In genomic region chr12:47834199-47835016, GRCh38 we compare ENCODE assay signal across 16 cellular contexts. TPM values are rescaled to one million over a fixed set of nuclear protein-coding genes. Genes with fewer than 3 reads are reported as not detected.
DNase-seq lines count a peak whose midpoint lies in the region; ATAC-seq, FAIRE-seq and TF ChIP-seq lines count a peak whose summit lies in the region.
"Had no signal": no experiment of that assay in that cellular context is flagged by ENCODE, and none has a peak within 500 bp of the region (broad histone marks: within the 10 kb centered on the region; RNA-seq: fewer than 3 reads in every experiment).

No MANE protein-coding gene starts in this region.

- ATAC-seq in activated CD8-positive, alpha-beta memory T cell treated with anti-CD3 and anti-CD28 coated beads, Interleukin-2, amount 10 ng/mL, durations not matched to agents 7 days and 5 days = no peak
- ATAC-seq in Panc1 (no peak), GM19351 (IDR thresholded peaks at IDR 0.05; ENCODE audit: unreplicated experiment) (no peak)
- ATAC-seq in stimulated activated effector memory CD8-positive, alpha-beta T cell treated with anti-CD3 and anti-CD28 coated beads, Interleukin-12 subunit alpha, Interleukin-12 subunit beta, amount 100 ng/mL, for 72 hours = peak; percentile 3
- ATAC-seq: lower lobe of right lung had no signal

- 47 to 58% (median 50%) methylated on average over 8 to 9 of the region's 9 CpGs for WGBS in adrenal gland, 4 donors

- intact Hi-C loops in Panc1 (cut with micrococcal nuclease; ENCODE audit: unreplicated experiment) = loop anchor here (5.0 to 10.0 kb wide), 3 partner anchors 52 to 182 kb away; no protein-coding TSS in a partner anchor
- intact Hi-C loops in adrenal gland (cut with DNase I) = loop anchor here (5.0 kb wide), 3 partner anchors 32 to 117 kb away; no protein-coding TSS in a partner anchor

- H3K36me3 Mint-ChIP-seq in activated CD8-positive, alpha-beta memory T cell treated with anti-CD3 and anti-CD28 coated beads, Interleukin-2, amount 10 ng/mL, durations not matched to agents 7 days and 5 days = no peaks in the 10 kb centered on the region
- H3K36me3 Mint-ChIP-seq in stimulated activated effector memory CD8-positive, alpha-beta T cell treated with anti-CD3 and anti-CD28 coated beads, Interleukin-12 subunit alpha, Interleukin-12 subunit beta, amount 100 ng/mL, for 72 hours = peaks cover 57% of the 10 kb centered on the region

- POLR2A ChIA-PET in Panc1 (lab: Charles Lee) = no interaction called here

- no TSS peak for BruUV-seq in Panc1 (replicated peaks; lab: Mats Ljungman, UMichigan)

- H3K27me3 ChIP-seq in Panc1 (ENCODE audit: control insufficient read depth, insufficient read depth, low read length) (no peaks in the 10 kb centered on the region), adrenal gland (no peaks in the 10 kb centered on the region)
- H3K27me3 ChIP-seq: MG63 had no signal

- FAIRE-seq in GM19239 (lab: Jason Lieb, UNC) = no peak
- FAIRE-seq: colon had no signal

- H3K4me1 Mint-ChIP-seq in activated CD8-positive, alpha-beta memory T cell treated with anti-CD3 and anti-CD28 coated beads, Interleukin-2, amount 10 ng/mL, durations not matched to agents 7 days and 5 days = peaks cover 70% of the 10 kb centered on the region
- H3K4me1 Mint-ChIP-seq in stimulated activated effector memory CD8-positive, alpha-beta T cell treated with anti-CD3 and anti-CD28 coated beads, Interleukin-12 subunit alpha, Interleukin-12 subunit beta, amount 100 ng/mL, for 72 hours = peaks cover 86% of the 10 kb centered on the region

- TF ChIP-seq POLR2A in adrenal gland (IDR thresholded peaks at IDR 0.05) = peak in 1 of 2 donors; percentile 52

- H3K4me3 Mint-ChIP-seq in activated CD8-positive, alpha-beta memory T cell treated with anti-CD3 and anti-CD28 coated beads, Interleukin-2, amount 10 ng/mL, durations not matched to agents 7 days and 5 days = no peak overlapping the region
- H3K4me3 Mint-ChIP-seq in stimulated activated effector memory CD8-positive, alpha-beta T cell treated with anti-CD3 and anti-CD28 coated beads, Interleukin-12 subunit alpha, Interleukin-12 subunit beta, amount 100 ng/mL, for 72 hours = peak overlapping the region; percentile 71

- TF ChIP-seq CTCF in Panc1 (IDR thresholded peaks at IDR 0.05) (no peak), adrenal gland (IDR thresholded peaks at IDR 0.05) (no peak)

- CTCF ChIA-PET in activated CD8-positive, alpha-beta memory T cell treated with anti-CD3 and anti-CD28 coated beads, Interleukin-2, amount 10 ng/mL, durations not matched to agents 7 days and 5 days (lab: Charles Lee) = interaction anchor here (0.8 to 21.9 kb wide), 10 partner anchors 10 to 341 kb away, joined by 3 to 775 read pairs (median 7); partner anchors contain the start of genes HDAC7, RPAP3 and SLC48A1
- CTCF ChIA-PET in Panc1 (lab: Charles Lee) = no interaction called here

- no peaks in the 10 kb centered on the region for H3K9me3 Mint-ChIP-seq in activated CD8-positive, alpha-beta memory T cell treated with anti-CD3 and anti-CD28 coated beads, Interleukin-2, amount 10 ng/mL, durations not matched to agents 7 days and 5 days (ENCODE audit: low read depth)
- no peaks in the 10 kb centered on the region for H3K9me3 Mint-ChIP-seq in stimulated activated effector memory CD8-positive, alpha-beta T cell treated with anti-CD3 and anti-CD28 coated beads, Interleukin-12 subunit alpha, Interleukin-12 subunit beta, amount 100 ng/mL, for 72 hours

- peak overlapping the region; percentile 4; the same call in 1 of the 2 replicates for H3K27ac ChIP-seq in Panc1 (ENCODE audit: low read length)
- H3K27ac ChIP-seq in adrenal gland = peak overlapping the region; percentile 45 to 84 (median 69)
- H3K27ac ChIP-seq: GM23248, HL-60, lower lobe of right lung had no signal

- DNase-seq in activated CD8-positive, alpha-beta memory T cell treated with anti-CD3 and anti-CD28 coated beads, Interleukin-2, amount 10 ng/mL, durations not matched to agents 7 days and 5 days = no peak
- DNase-seq in activated CD8-positive, alpha-beta memory T cell treated with anti-CD3 and anti-CD28 coated beads, Interleukin-2, amount 50 U/mL, for 48 hours = no peak
- no peak for DNase-seq in Panc1 (ENCODE audit: low read depth, low spot score)
- DNase-seq in adrenal gland = peak in 6 of 7 donors; percentile 77 to 95 (median 87)
- DNase-seq in stimulated activated effector memory CD8-positive, alpha-beta T cell treated with anti-CD3 and anti-CD28 coated beads, Interleukin-12 subunit alpha, Interleukin-12 subunit beta, amount 100 ng/mL, for 72 hours (ENCODE audit: low spot score in 2 of 2) = no peak
- no peak for DNase-seq in GM19239 (ENCODE audit: insufficient read length, low spot score)
- DNase-seq in CD1c-positive myeloid dendritic cell (ENCODE audit: extremely low spot score) = no peak
- DNase-seq: activated gamma-delta T cell; GM23248; lower lobe of right lung; MG63; PC-9; stimulated activated CD4-positive, alpha-beta T cell treated with anti-CD3 and anti-CD28 coated beads, Interleukin-15, amount 100 ng/mL, for 24 hours had no signal

- H3K36me3 ChIP-seq in Panc1 (ENCODE audit: control insufficient read depth, insufficient read depth, low read length) (no peaks in the 10 kb centered on the region), adrenal gland (replicated peaks in 1 of 2) (no peaks in the 10 kb centered on the region)
- H3K36me3 ChIP-seq: lower lobe of right lung, MG63 had no signal

- H3K27me3 Mint-ChIP-seq in activated CD8-positive, alpha-beta memory T cell treated with anti-CD3 and anti-CD28 coated beads, Interleukin-2, amount 10 ng/mL, durations not matched to agents 7 days and 5 days = no peaks in the 10 kb centered on the region

- no peaks in the 10 kb centered on the region for H3K4me1 ChIP-seq in Panc1 (ENCODE audit: control insufficient read depth, insufficient read depth, low read length)
- peaks cover 9 to 21% of the 10 kb centered on the region in 2 donors for H3K4me1 ChIP-seq in adrenal gland (replicated peaks in 1 of 2)

- no peaks in the 10 kb centered on the region for H3K9me3 ChIP-seq in Panc1 (ENCODE audit: control insufficient read depth, insufficient read depth, low read depth, low read length)
- no peaks in the 10 kb centered on the region for H3K9me3 ChIP-seq in adrenal gland (replicated peaks in 1 of 3)
- H3K9me3 ChIP-seq: lower lobe of right lung, MG63 had no signal

- in situ Hi-C loops in Panc1 (cut with HindIII; ENCODE audit: low pct_unique_long_range_greater_than_20kb, low sequenced_read_pairs) = no loop called here

- H3K4me3 ChIP-seq in Panc1 (ENCODE audit: low read depth in 2 of 2, low read length in 2 of 2) (no peak overlapping the region), adrenal gland (no peak overlapping the region)
- H3K4me3 ChIP-seq: GM23248, lower lobe of right lung, MG63, PC-9 had no signal

- H3K27ac Mint-ChIP-seq in activated CD8-positive, alpha-beta memory T cell treated with anti-CD3 and anti-CD28 coated beads, Interleukin-2, amount 10 ng/mL, durations not matched to agents 7 days and 5 days = peak overlapping the region; percentile 40
- H3K27ac Mint-ChIP-seq in stimulated activated effector memory CD8-positive, alpha-beta T cell treated with anti-CD3 and anti-CD28 coated beads, Interleukin-12 subunit alpha, Interleukin-12 subunit beta, amount 100 ng/mL, for 72 hours = peak overlapping the region; percentile 96

RNA-seq across cellular contexts. Expression of gene HDAC7, which starts 14.7 kb away (rescaled TPM):
- 100 to 1,000 TPM; 226 to 284 TPM for total RNA-seq in activated CD8-positive, alpha-beta memory T cell treated with anti-CD3 and anti-CD28 coated beads, Interleukin-2, amount 10 ng/mL, durations not matched to agents 7 days and 5 days
- total RNA-seq in Panc1 (2021; ENCODE audit: unreplicated experiment) = 84.2 TPM
- 63.0 TPM for polyA plus RNA-seq in Panc1 (2012; ENCODE audit: insufficient read length)
- total RNA-seq in adrenal gland = 100 to 1,000 TPM in 5 of 8 donors, 10 to 100 TPM in 3; 66.6 to 178 (median 147) TPM
- 100 to 1,000 TPM; 110 to 184 (median 164) TPM for polyA plus RNA-seq in adrenal gland

Comparison
In these comparisons a context has a peak if more than half of its experiments do, and no peak if none do; other contexts are left out.
1. DNase-seq: peak in adrenal gland (6 of 7); none in activated CD8-positive, alpha-beta memory T cell treated with anti-CD3 and anti-CD28 coated beads, Interleukin-2, amount 10 ng/mL, durations not matched to agents 7 days and 5 days (single experiment), activated CD8-positive, alpha-beta memory T cell treated with anti-CD3 and anti-CD28 coated beads, Interleukin-2, amount 50 U/mL, for 48 hours (single experiment), Panc1 (single experiment), stimulated activated effector memory CD8-positive, alpha-beta T cell treated with anti-CD3 and anti-CD28 coated beads, Interleukin-12 subunit alpha, Interleukin-12 subunit beta, amount 100 ng/mL, for 72 hours (0 of 2), GM19239 (single experiment) and CD1c-positive myeloid dendritic cell (single experiment).